8 cellular contexts compared by ENCODE assay signal in the genomic region with DNA sequence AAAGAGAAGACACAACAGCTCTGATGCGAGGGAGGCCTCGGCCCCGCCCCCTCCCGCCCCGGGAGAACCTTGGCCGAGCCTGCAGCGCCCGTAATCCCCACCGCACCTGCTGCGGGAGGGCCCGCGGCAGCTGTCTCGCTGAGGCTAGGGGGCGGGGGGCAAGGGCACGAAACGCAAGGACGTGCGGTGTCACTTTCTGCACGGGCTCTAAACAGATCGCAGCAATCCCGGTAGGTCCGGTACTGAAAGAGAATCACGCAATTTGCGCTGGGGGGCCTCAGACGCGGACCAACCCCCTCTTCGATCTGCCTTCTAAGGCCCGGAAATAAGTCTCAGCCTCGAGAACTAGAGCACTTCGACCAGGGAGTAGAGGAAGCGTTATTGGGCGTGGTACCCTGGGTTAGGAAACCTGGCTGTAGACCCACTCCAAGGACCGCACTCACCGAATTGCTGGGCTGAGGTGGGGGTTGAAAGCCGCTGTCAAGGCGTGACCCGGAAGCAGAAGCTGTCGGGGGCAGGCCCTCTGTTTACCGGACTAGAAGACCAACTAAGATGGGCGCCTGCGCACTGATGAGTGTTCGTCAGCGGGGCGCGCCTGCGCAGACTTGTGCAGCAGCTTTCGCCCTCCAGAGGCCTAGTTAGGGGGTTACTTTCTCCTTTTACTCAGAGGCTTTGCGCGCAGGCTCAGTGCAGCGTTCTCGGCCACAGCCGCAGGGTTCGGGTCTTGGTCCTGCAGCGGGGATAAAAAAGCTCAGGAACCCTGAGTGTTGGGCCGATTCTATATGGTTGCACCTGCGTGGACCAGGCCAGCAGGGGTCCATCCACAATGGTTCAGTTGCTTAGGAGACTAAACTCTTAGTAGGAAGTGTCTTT. TPM values are rescaled to one million over a fixed set of nuclear protein-coding genes. Genes with fewer than 3 reads are reported as not detected.
DNase-seq lines count a peak whose midpoint lies in the region; ATAC-seq and TF ChIP-seq lines count a peak whose summit lies in the region.

Gene ASB8 (minus strand): TSS at position 500 of the 873 bp plus-strand sequence. CDS start 4,019 bp downstream, outside the sequence.

- H3K27me3 ChIP-seq in layer of hippocampus (ENCODE audit: control insufficient read depth, insufficient read depth, low read length): no peaks in the 10 kb centered on the region

- H3K36me3 Mint-ChIP-seq in activated CD4-positive, alpha-beta T cell treated with anti-CD3 and anti-CD28 coated beads, Interleukin-2, amount 10 ng/mL, durations not matched to agents 24 days and 14 days (ENCODE audit: low read depth): peaks cover 18% of the 10 kb centered on the region

- peak; percentile 94 for ATAC-seq in GM19328 (IDR thresholded peaks at IDR 0.05; ENCODE audit: unreplicated experiment)
- ATAC-seq in HG03520 (IDR thresholded peaks at IDR 0.05; ENCODE audit: unreplicated experiment): peak; percentile 89

- H3K27ac ChIP-seq in C4-2B: peak within 1 kb of the TSS; percentile 82
- H3K27ac ChIP-seq in coronary artery: peak within 1 kb of the TSS; percentile 80 to 89
- H3K27ac ChIP-seq in layer of hippocampus (ENCODE audit: low read depth, low read length): peak within 1 kb of the TSS; percentile 88

- peaks cover 6% of the 10 kb centered on the region for H3K27me3 Mint-ChIP-seq in activated CD4-positive, alpha-beta T cell treated with anti-CD3 and anti-CD28 coated beads, Interleukin-2, amount 10 ng/mL, durations not matched to agents 24 days and 14 days

- peak within 1 kb of the TSS; percentile 90 for H3K4me3 ChIP-seq in coronary artery

- TF ChIP-seq CTCF in C4-2B (conservative IDR thresholded peaks at IDR 0.05) (peak; percentile 74), coronary artery (IDR thresholded peaks at IDR 0.05) (no peak)

- H3K27ac Mint-ChIP-seq in activated CD4-positive, alpha-beta T cell treated with anti-CD3 and anti-CD28 coated beads, Interleukin-2, amount 10 ng/mL, durations not matched to agents 24 days and 14 days: peak within 1 kb of the TSS; percentile 96

- peak within 1 kb of the TSS; percentile 98 for H3K4me3 Mint-ChIP-seq in activated CD4-positive, alpha-beta T cell treated with anti-CD3 and anti-CD28 coated beads, Interleukin-2, amount 10 ng/mL, durations not matched to agents 24 days and 14 days

- peaks cover 24% of the 10 kb centered on the region for H3K4me1 Mint-ChIP-seq in activated CD4-positive, alpha-beta T cell treated with anti-CD3 and anti-CD28 coated beads, Interleukin-2, amount 10 ng/mL, durations not matched to agents 24 days and 14 days

- intact Hi-C loops in activated CD4-positive, alpha-beta T cell treated with anti-CD3 and anti-CD28 coated beads, Interleukin-2, amount 10 ng/mL, durations not matched to agents 24 days and 14 days (cut with micrococcal nuclease): loop anchor here (1.0 to 5.0 kb wide), 4 partner anchors 38 to 195 kb away; partner anchors contain the start of genes PFKM, SENP1 and TMEM106C

- DNase-seq in NCI-H526 treated with DMSO at 0.1 percent for 48 hours (lab: John Stamatoyannopoulos, UW): peak; percentile 95
- DNase-seq in activated CD4-positive, alpha-beta T cell treated with anti-CD3 and anti-CD28 coated beads, Interleukin-2, amount 10 ng/mL, durations not matched to agents 24 days and 14 days: peak; percentile 100
- peak; percentile 100 for DNase-seq in coronary artery (ENCODE audit: low spot score)
- DNase-seq in stimulated activated CD4-positive, alpha-beta T cell treated with anti-CD3 and anti-CD28 coated beads, Interleukin-1b, Interleukin-23, amount 100 ng/mL, for 4 hours (ENCODE audit: low read depth in 2 of 2): peak; percentile 98 to 99

- H3K9me3 Mint-ChIP-seq in activated CD4-positive, alpha-beta T cell treated with anti-CD3 and anti-CD28 coated beads, Interleukin-2, amount 10 ng/mL, durations not matched to agents 24 days and 14 days: no peaks in the 10 kb centered on the region

RNA-seq across cellular contexts. Expression of gene ASB8, which starts in this region (rescaled TPM):
- total RNA-seq in activated CD4-positive, alpha-beta T cell treated with anti-CD3 and anti-CD28 coated beads, Interleukin-2, amount 10 ng/mL, durations not matched to agents 24 days and 14 days: 30.0 and 35.8 TPM in 2 replicates

Comparison
In these comparisons a context has a peak if more than half of its experiments do, and no peak if none do; other contexts are left out.
1. Peak in every context shown above with its lines: DNase-seq, ATAC-seq, H3K4me3 ChIP-seq and H3K27ac ChIP-seq.